ENCODE assay signal across 26 cellular contexts in genomic region chr14:104256025-104256424, GRCh38.
DNase-seq lines count a peak whose midpoint lies in the region; ATAC-seq, FAIRE-seq and TF ChIP-seq lines count a peak whose summit lies in the region.
"Had no signal": no experiment of that assay in that cellular context is flagged by ENCODE, and none has a peak within 500 bp of the region (broad histone marks: within the 10 kb centered on the region; RNA-seq: fewer than 3 reads in every experiment).

No MANE protein-coding gene starts in this region.

- no peak overlapping the region for H2AFZ ChIP-seq in K562 (ENCODE audit: low read depth, low read length)

- no peak for TF ChIP-seq RAD21 in K562 (CRISPR knock-in tag; conservative IDR thresholded peaks at IDR 0.05 in 1 of 2, IDR thresholded peaks at IDR 0.05 in 1 of 2)

- H3K4me2 ChIP-seq in K562 (ENCODE audit: insufficient read depth, low read length) (no peak overlapping the region), mesendoderm (ENCODE audit: low read length) (no peak overlapping the region)
- H3K4me2 ChIP-seq: BLaER1 had no signal

- H3K9me3 ChIP-seq in HEK293 (ENCODE audit: control insufficient read depth, insufficient read depth, low read depth, low read length) (no peaks in the 10 kb centered on the region), K562 (replicated peaks; ENCODE audit: control insufficient read depth, insufficient read depth, low read depth, low read length) (no peaks in the 10 kb centered on the region)

- TF ChIP-seq CTCF in HEK293 (tag by site-specific recombination; IDR thresholded peaks at IDR 0.05) (no peak), K562 (IDR thresholded peaks at IDR 0.05 in 2 of 3, conservative IDR thresholded peaks at IDR 0.05 in 1 of 3; ENCODE audit: insufficient read depth in 2 of 3, low read depth in 1 of 3, low read length in 3 of 3) (no peak), GM13977 (IDR thresholded peaks at IDR 0.05; ENCODE audit: extremely low read depth, insufficient read depth, missing control alignments) (no peak)

- no peaks in the 10 kb centered on the region for H3K79me1 ChIP-seq in mesendoderm (ENCODE audit: low read length)

- H4K20me1 ChIP-seq in K562 (replicated peaks; ENCODE audit: control insufficient read depth, insufficient read depth, low read length) = no peaks in the 10 kb centered on the region
- H4K20me1 ChIP-seq: BLaER1 had no signal

- TF ChIP-seq EP300 in K562 (IDR thresholded peaks at IDR 0.05; ENCODE audit: low read length) = no peak

- CTCF ChIA-PET in HEK293 (lab: Yijun Ruan, JAX) (no interaction called here), K562 (lab: Yijun Ruan, JAX; ENCODE audit: low intra/inter-chr PET ratio) (no interaction called here)

- in situ Hi-C loops in K562 (cut with MboI) (no loop called here), GM13977 (cut with MboI; ENCODE audit: low pct_unique_long_range_greater_than_20kb, low sequenced_read_pairs, unreplicated experiment) (no loop called here)

- no peak for DNase-seq in K562 (ENCODE audit: extremely low read depth in 1 of 4, low spot score in 3 of 4)
- DNase-seq in islet precursor cell = peak; percentile 3
- no peak for DNase-seq in mesendoderm
- no peak for DNase-seq in GM13977 (ENCODE audit: low spot score)
- DNase-seq: 8988T; ACHN; BE2C; C1 segment of cervical spinal cord; CD4-positive, alpha-beta memory T cell; CD4-positive, CD25-positive, alpha-beta regulatory T cell; CD8-positive, alpha-beta memory T cell; COR-L47; DMS 273 treated with DMSO at 0.1 percent for 48 hours; DMS153; DMS53; DMS79; DND-41; EL; GDM1 had no signal

- H2AK5ac ChIP-seq in mesendoderm (ENCODE audit: low read length) = no peak overlapping the region

- no peak overlapping the region for H3K18ac ChIP-seq in mesendoderm (ENCODE audit: low read length)

- H3K36me3 ChIP-seq in HEK293 (ENCODE audit: control insufficient read depth in 2 of 2, insufficient read depth in 1 of 2, low read length in 2 of 2) (no peaks in the 10 kb centered on the region), K562 (ENCODE audit: control insufficient read depth, insufficient read depth, low read length) (no peaks in the 10 kb centered on the region), mesendoderm (ENCODE audit: control insufficient read depth, insufficient read depth, low read length) (no peaks in the 10 kb centered on the region)
- H3K36me3 ChIP-seq: BLaER1 had no signal

- no peak overlapping the region for H4K8ac ChIP-seq in mesendoderm (ENCODE audit: low read depth, low read length)

- H3K9ac ChIP-seq in K562 (ENCODE audit: insufficient read depth in 1 of 2, low read depth in 2 of 2, low read length in 2 of 2) (no peak overlapping the region), mesendoderm (ENCODE audit: low read length) (no peak overlapping the region)
- H3K9ac ChIP-seq: BLaER1 had no signal

- H3K27ac ChIP-seq in HEK293 (ENCODE audit: extremely low read depth, low read depth, low read length) = no peak overlapping the region
- H3K27ac ChIP-seq in K562 (ENCODE audit: extremely low read depth, low read depth, low read length) = no peak overlapping the region
- no peak overlapping the region for H3K27ac ChIP-seq in mesendoderm (ENCODE audit: low read depth, low read length)
- H3K27ac ChIP-seq: BLaER1 had no signal

- no peak overlapping the region for H3K4ac ChIP-seq in mesendoderm (ENCODE audit: low read depth, low read length)

- H3K56ac ChIP-seq in mesendoderm (ENCODE audit: low read length) = no peak overlapping the region

- 0% methylated on average over 2 of the region's 2 CpGs for WGBS in K562 (ENCODE audit: insufficient coverage, low coverage, missing lambda C conversion rate)
- WGBS in mesendoderm (ENCODE audit: extremely low coverage, insufficient coverage, low lambda C conversion rate) = no CpG with 5 or more reads among the region's 2 CpGs

- no peak for FAIRE-seq in K562 (lab: Jason Lieb, UNC)
- FAIRE-seq: A204.1, GM12878, GM12892, GM19239 had no signal

- no peak overlapping the region for H2BK5ac ChIP-seq in mesendoderm (ENCODE audit: low read length)

- no peaks in the 10 kb centered on the region for H3K9me1 ChIP-seq in K562 (ENCODE audit: control insufficient read depth, insufficient read depth, low read length)

- ATAC-seq in K562 (no peak), GM21367 (IDR thresholded peaks at IDR 0.05; ENCODE audit: unreplicated experiment) (no peak)
- ATAC-seq: GM12878 had no signal

- H2BK15ac ChIP-seq in mesendoderm (replicated peaks; ENCODE audit: low read depth) = no peak overlapping the region

- no peak for TF ChIP-seq POLR2A in K562 (conservative IDR thresholded peaks at IDR 0.05)

- intact Hi-C loops in K562 (cut with micrococcal nuclease) = no loop called here

- POLR2A ChIA-PET in HEK293 (lab: Yijun Ruan, JAX) = no interaction called here
- POLR2A ChIA-PET in K562 (lab: Yijun Ruan, JAX) = no interaction called here

- H2BK120ac ChIP-seq in mesendoderm (ENCODE audit: low read depth, low read length) = no peak overlapping the region

- H3K4me3 ChIP-seq in HEK293 (ENCODE audit: low read depth, low read length) = no peak overlapping the region
- no peak overlapping the region for H3K4me3 ChIP-seq in K562
- no peak overlapping the region for H3K4me3 ChIP-seq in mesendoderm (ENCODE audit: low read length)
- H3K4me3 ChIP-seq: BLaER1, GM12878 had no signal

- no peak overlapping the region for H4K5ac ChIP-seq in mesendoderm (ENCODE audit: low read length)

- H3K79me2 ChIP-seq in K562 (ENCODE audit: control insufficient read depth, insufficient read depth, low read length) (no peaks in the 10 kb centered on the region), mesendoderm (ENCODE audit: control insufficient read depth, insufficient read depth, low read length) (no peaks in the 10 kb centered on the region)

- no TSS peak for BruUV-seq in K562 (replicated peaks; lab: Mats Ljungman, UMichigan)

- H3K4me1 ChIP-seq in HEK293 (ENCODE audit: control insufficient read depth, insufficient read depth, low read length) (no peaks in the 10 kb centered on the region), K562 (replicated peaks in 1 of 2; ENCODE audit: control insufficient read depth in 2 of 2, insufficient read depth in 2 of 2, low read length in 2 of 2) (no peaks in the 10 kb centered on the region), mesendoderm (ENCODE audit: control insufficient read depth, low read depth, low read length) (no peaks in the 10 kb centered on the region)
- H3K4me1 ChIP-seq: BE2C had no signal

- no peak overlapping the region for H3K23ac ChIP-seq in mesendoderm (ENCODE audit: low read length)

- H3K27me3 ChIP-seq in K562 (ENCODE audit: control insufficient read depth in 2 of 2, insufficient read depth in 2 of 2, low read length in 2 of 2) (no peaks in the 10 kb centered on the region), mesendoderm (ENCODE audit: insufficient read depth, low read length, poor library complexity) (no peaks in the 10 kb centered on the region)
- H3K27me3 ChIP-seq: BE2C, BLaER1 had no signal

TF ChIP-seq in HEK293, 187 proteins besides CTCF, POLR2A, EP300 and RAD21:
- TF ChIP-seq ZNF76 (tag by site-specific recombination; IDR thresholded peaks at IDR 0.05; ENCODE audit: borderline replicate concordance, low read depth) (no peak), ZNF146 (tag by site-specific recombination; IDR thresholded peaks at IDR 0.05) (peak; percentile 96)
- TF ChIP-seq, protein P1, sequence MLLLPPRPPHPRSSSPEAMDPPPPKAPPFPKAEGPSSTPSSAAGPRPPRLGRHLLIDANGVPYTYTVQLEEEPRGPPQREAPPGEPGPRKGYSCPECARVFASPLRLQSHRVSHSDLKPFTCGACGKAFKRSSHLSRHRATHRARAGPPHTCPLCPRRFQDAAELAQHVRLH (tag by site-specific recombination; IDR thresholded peaks at IDR 0.05) = 0 out of 2 replicates have a peak, but pooled peaks have one; percentile 38

TF ChIP-seq in K562, 482 proteins besides CTCF, POLR2A, EP300 and RAD21:
- TF ChIP-seq ZNF146 (CRISPR knock-in tag; IDR thresholded peaks at IDR 0.05; ENCODE audit: unreplicated experiment) = peak; percentile 59
- TF ChIP-seq RBM25 (IDR thresholded peaks at IDR 0.05; ENCODE audit: low read depth, low read length, severe bottlenecking) = peak; percentile 30
- TF ChIP-seq USF2 (CRISPR knock-in tag; IDR thresholded peaks at IDR 0.05) = no peak
- TF ChIP-seq ZNF830 (CRISPR knock-in tag; IDR thresholded peaks at IDR 0.05) = no peak
TF ChIP-seq in K562: peak in this region for 2.

Comparison
In these comparisons a context has a peak if more than half of its experiments do, and no peak if none do; other contexts are left out.
1. Of the 44 proteins assayed by ChIP-seq in both K562 and HEK293: peak only in K562: none; only in HEK293: none; in both: ZNF146; in neither: 43.